ENCODE assay signal across 11 cellular contexts in genomic region chr2:88113069-88113468, GRCh38. TPM values are rescaled to one million over a fixed set of nuclear protein-coding genes. Genes with fewer than 3 reads are reported as not detected.
"Had no signal": no experiment of that assay in that cellular context is flagged by ENCODE, and none has a peak within 500 bp of the region (broad histone marks: within the 10 kb centered on the region; RNA-seq: fewer than 3 reads in every experiment).

No MANE protein-coding gene starts in this region.

- H3K36me3 ChIP-seq: HAP-1 had no signal

- ATAC-seq: HCT116 had no signal

- H3K4me3 ChIP-seq: GM23248, HAP-1 had no signal

- H3K27ac ChIP-seq: GM23248, HL-60 had no signal

- DNase-seq: GM23248, GOT3, H7, HFFc6, IMR-90, KBM-7 had no signal

- H3K9ac ChIP-seq: GM23248 had no signal

- H3K9me3 ChIP-seq: HAP-1 had no signal

- H3K4me1 ChIP-seq: HAP-1 had no signal

- H2AFZ ChIP-seq: GM23248 had no signal

RNA-seq across cellular contexts. Expression of gene FABP1, which starts 14.8 kb away (rescaled TPM):
- total RNA-seq: GM23248, H4, H7, HFFc6, HT1080, IMR-90 had no signal
- polyA plus RNA-seq: GM23248, IMR-90 had no signal

RNA-seq across cellular contexts. Expression of gene SMYD1, which starts 45.4 kb away (rescaled TPM):
- total RNA-seq: GM23248, H4, HFFc6, HT1080, IMR-90 had no signal
- polyA plus RNA-seq: GM23248, IMR-90 had no signal

RNA-seq across cellular contexts. Expression of gene THNSL2, which starts 57.1 kb away (rescaled TPM):
- total RNA-seq: H4, HFFc6, HT1080, IMR-90 had no signal
- polyA plus RNA-seq: IMR-90 had no signal
